18 cellular contexts compared by ENCODE assay signal in genomic region chr1:112386786-112387346, GRCh38. TPM values are rescaled to one million over a fixed set of nuclear protein-coding genes. Genes with fewer than 3 reads are reported as not detected.
DNase-seq lines count a peak whose midpoint lies in the region; ATAC-seq, FAIRE-seq and TF ChIP-seq lines count a peak whose summit lies in the region.
"Had no signal": no experiment of that assay in that cellular context is flagged by ENCODE, and none has a peak within 500 bp of the region (broad histone marks: within the 10 kb centered on the region; RNA-seq: fewer than 3 reads in every experiment).

No MANE protein-coding gene starts in this region.

- H4K20me1 ChIP-seq in Loucy (ENCODE audit: insufficient read depth, low read length, poor library complexity, severe bottlenecking), result no peaks in the 10 kb centered on the region

- H3K27me3 ChIP-seq in Loucy (ENCODE audit: insufficient read depth, low read length, poor library complexity, severe bottlenecking), result no peaks in the 10 kb centered on the region
- no peaks in the 10 kb centered on the region for H3K27me3 ChIP-seq in pancreas

- ATAC-seq in Right ventricle myocardium superior (ENCODE audit: poor library complexity) (no peak), Right ventricle myocardium inferior (no peak), pancreas (no peak)

- no peak for TF ChIP-seq CTCF in Loucy (conservative IDR thresholded peaks at IDR 0.05; ENCODE audit: low read length)
- no peak for TF ChIP-seq CTCF in pancreas (IDR thresholded peaks at IDR 0.05)

- DNase-seq in Right ventricle myocardium superior, result peak; percentile 40
- no peak for DNase-seq in Right ventricle myocardium inferior (ENCODE audit: missing footprints)
- peak; percentile 46 for DNase-seq in dermis blood vessel endothelial cell
- DNase-seq in pancreas, result peak in 4 of 6 donors; percentile 15 to 66 (median 56)
- no peak for DNase-seq in NCI-H510A (lab: John Stamatoyannopoulos, UW)
- DNase-seq in stimulated activated CD8-positive, alpha-beta memory T cell treated with anti-CD3 and anti-CD28 coated beads, Interleukin-4, amount 100 ng/mL, for 48 hours, result no peak
- DNase-seq: CD4-positive, CD25-positive, alpha-beta regulatory T cell; GDM1; Kasumi-1; MM.1S; NCI-H1092; NCI-H1436 treated with DMSO at 0.1 percent for 48 hours; NCI-H1930; NCI-H2227 treated with DMSO at 0.1 percent for 48 hours; NCI-H524; NCI-H774; SHP77 had no signal

- H2AFZ ChIP-seq in Loucy (ENCODE audit: low read length), result peak overlapping the region; percentile 73; the same call in 1 of the 2 replicates

- intact Hi-C loops in Right ventricle myocardium superior (cut with DNase I), result no loop called here
- intact Hi-C loops in Right ventricle myocardium inferior (cut with DNase I), result no loop called here
- intact Hi-C loops in pancreas (cut with DNase I), result loop anchor here in 1 of 3 donors (5.0 kb wide), 1 partner anchor 320 kb away; the partner anchor contains the start of gene RHOC

- H3K36me3 ChIP-seq in Loucy (ENCODE audit: insufficient read depth, low read length), result no peaks in the 10 kb centered on the region
- no peaks in the 10 kb centered on the region for H3K36me3 ChIP-seq in pancreas

- H3K4me3 ChIP-seq in Loucy (ENCODE audit: low read length, poor library complexity, severe bottlenecking) (no peak overlapping the region), pancreas (no peak overlapping the region)

- no peak overlapping the region for H3K27ac ChIP-seq in pancreas

- 52% methylated on average over 2 of the region's 2 CpGs for WGBS in pancreas, 2 donors

- no peaks in the 10 kb centered on the region for H3K9me2 ChIP-seq in Loucy (replicated peaks; ENCODE audit: low read depth, low read length)

- H3K9me3 ChIP-seq in Loucy (ENCODE audit: insufficient read depth, low read depth, low read length) (no peaks in the 10 kb centered on the region), pancreas (no peaks in the 10 kb centered on the region)

- no peak for FAIRE-seq in pancreas (lab: Jason Lieb, UNC)

- H3K4me1 ChIP-seq in Loucy (ENCODE audit: insufficient read depth, low read length, poor library complexity, severe bottlenecking) (peaks cover 5% of the 10 kb centered on the region), pancreas (peaks cover 0 to 7% (median 4%) of the 10 kb centered on the region in 3 donors)

- H3K9ac ChIP-seq in Loucy (ENCODE audit: low read depth, low read length, poor library complexity, severe bottlenecking), result no peak overlapping the region

- no peak overlapping the region for H3K4me2 ChIP-seq in Loucy (ENCODE audit: low read depth, low read length, poor library complexity, severe bottlenecking)

- H3F3A ChIP-seq in Loucy (ENCODE audit: low read depth), result no peaks in the 10 kb centered on the region

- no peaks in the 10 kb centered on the region for H3K79me2 ChIP-seq in Loucy (ENCODE audit: insufficient read depth, low read length)

RNA-seq across cellular contexts. Expression of gene CTTNBP2NL, which starts 9.1 kb away (rescaled TPM):
- total RNA-seq in Right ventricle myocardium superior (12.6 TPM), Right ventricle myocardium inferior (12.5 TPM), dermis blood vessel endothelial cell (23.8 and 28.0 TPM in 2 replicates), pancreas (10 to 100 TPM in 2 of 6 donors, 1 to 10 TPM in 4; 4.6 to 24.0 (median 6.5) TPM)
- polyA plus RNA-seq in pancreas, result 1 to 10 TPM; 2.8 to 3.4 TPM

Comparison
In these comparisons a context has a peak if more than half of its experiments do, and no peak if none do; other contexts are left out.
1. DNase-seq: peak in Right ventricle myocardium superior (single experiment), dermis blood vessel endothelial cell (single experiment) and pancreas (4 of 6); none in Right ventricle myocardium inferior (single experiment), NCI-H510A (single experiment) and stimulated activated CD8-positive, alpha-beta memory T cell treated with anti-CD3 and anti-CD28 coated beads, Interleukin-4, amount 100 ng/mL, for 48 hours (single experiment).